ENCODE assay signal across 19 cellular contexts in genomic region chr5:56350030-56350594, GRCh38.
DNase-seq lines count a peak whose midpoint lies in the region; ATAC-seq, FAIRE-seq and TF ChIP-seq lines count a peak whose summit lies in the region.
"Had no signal": no experiment of that assay in that cellular context is flagged by ENCODE, and none has a peak within 500 bp of the region (broad histone marks: within the 10 kb centered on the region; RNA-seq: fewer than 3 reads in every experiment).

No MANE protein-coding gene starts in this region.

- H2AK5ac ChIP-seq in mesendoderm (ENCODE audit: low read length), result no peak overlapping the region

- no peak overlapping the region for H3K9ac ChIP-seq in K562 (ENCODE audit: insufficient read depth in 1 of 2, low read depth in 2 of 2, low read length in 2 of 2)
- no peak overlapping the region for H3K9ac ChIP-seq in mesendoderm (ENCODE audit: low read length)

- no peaks in the 10 kb centered on the region for H3K27me3 Mint-ChIP-seq in stimulated activated naive CD8-positive, alpha-beta T cell treated with anti-CD3 and anti-CD28 coated beads, Interleukin-15, Interleukin-2, amounts not matched to agents 100 ng/mL and 50 ng/mL, for 24 hours
- H3K27me3 Mint-ChIP-seq: naive thymus-derived CD4-positive, alpha-beta T cell had no signal

- no peaks in the 10 kb centered on the region for H3K36me3 Mint-ChIP-seq in stimulated activated naive CD8-positive, alpha-beta T cell treated with anti-CD3 and anti-CD28 coated beads, Interleukin-15, Interleukin-2, amounts not matched to agents 100 ng/mL and 50 ng/mL, for 24 hours (ENCODE audit: low read depth)

- TF ChIP-seq POLR2A in K562 (conservative IDR thresholded peaks at IDR 0.05), result no peak

- H3K27ac ChIP-seq in K562 (ENCODE audit: extremely low read depth, low read depth, low read length), result no peak overlapping the region
- H3K27ac ChIP-seq in mesendoderm (ENCODE audit: low read depth, low read length), result no peak overlapping the region
- no peak overlapping the region for H3K27ac ChIP-seq in WERI-Rb-1
- H3K27ac ChIP-seq: adrenal gland, tibial artery had no signal

- WGBS in K562 (ENCODE audit: insufficient coverage, low coverage, missing lambda C conversion rate), result 3% methylated on average over 3 of the region's 3 CpGs
- WGBS in mesendoderm (ENCODE audit: extremely low coverage, insufficient coverage, low lambda C conversion rate), result no CpG with 5 or more reads among the region's 3 CpGs

- FAIRE-seq in K562 (lab: Jason Lieb, UNC), result no peak
- FAIRE-seq: GM19239 had no signal

- CTCF ChIA-PET in K562 (lab: Yijun Ruan, JAX; ENCODE audit: low intra/inter-chr PET ratio), result no interaction called here

- H2BK5ac ChIP-seq in mesendoderm (ENCODE audit: low read length), result no peak overlapping the region

- BruUV-seq in K562 (replicated peaks; lab: Mats Ljungman, UMichigan), result no TSS peak

- H3K79me2 ChIP-seq in K562 (ENCODE audit: control insufficient read depth, insufficient read depth, low read length), result no peaks in the 10 kb centered on the region
- H3K79me2 ChIP-seq in mesendoderm (ENCODE audit: control insufficient read depth, insufficient read depth, low read length), result no peaks in the 10 kb centered on the region

- in situ Hi-C loops in K562 (cut with MboI), result no loop called here

- H3K4me1 Mint-ChIP-seq in stimulated activated naive CD8-positive, alpha-beta T cell treated with anti-CD3 and anti-CD28 coated beads, Interleukin-15, Interleukin-2, amounts not matched to agents 100 ng/mL and 50 ng/mL, for 24 hours (ENCODE audit: low read depth), result peaks cover 68% of the 10 kb centered on the region

- H3K9me3 ChIP-seq in K562 (replicated peaks; ENCODE audit: control insufficient read depth, insufficient read depth, low read depth, low read length), result no peaks in the 10 kb centered on the region
- no peaks in the 10 kb centered on the region for H3K9me3 ChIP-seq in WERI-Rb-1 (ENCODE audit: severe bottlenecking)
- H3K9me3 ChIP-seq: adrenal gland, tibial artery had no signal

- no peak overlapping the region for H2AFZ ChIP-seq in K562 (ENCODE audit: low read depth, low read length)

- no peak overlapping the region for H3K4me2 ChIP-seq in K562 (ENCODE audit: insufficient read depth, low read length)
- no peak overlapping the region for H3K4me2 ChIP-seq in mesendoderm (ENCODE audit: low read length)

- peaks cover 5% of the 10 kb centered on the region for H3K9me3 Mint-ChIP-seq in stimulated activated naive CD8-positive, alpha-beta T cell treated with anti-CD3 and anti-CD28 coated beads, Interleukin-15, Interleukin-2, amounts not matched to agents 100 ng/mL and 50 ng/mL, for 24 hours

- H3K4ac ChIP-seq in mesendoderm (ENCODE audit: low read depth, low read length), result no peak overlapping the region

- H3K23ac ChIP-seq in mesendoderm (ENCODE audit: low read length), result no peak overlapping the region

- H3K27me3 ChIP-seq in K562 (ENCODE audit: control insufficient read depth in 2 of 2, insufficient read depth in 2 of 2, low read length in 2 of 2) (peaks cover 2 to 12% of the 10 kb centered on the region in 2 experiments; a peak in 3 of 5 replicates), mesendoderm (ENCODE audit: insufficient read depth, low read length, poor library complexity) (no peaks in the 10 kb centered on the region), WERI-Rb-1 (ENCODE audit: insufficient read depth, low read depth, severe bottlenecking) (no peaks in the 10 kb centered on the region)
- H3K27me3 ChIP-seq: adrenal gland, tibial artery had no signal

- no peak for ATAC-seq in stimulated activated naive CD8-positive, alpha-beta T cell treated with anti-CD3 and anti-CD28 coated beads, Interleukin-15, Interleukin-2, amounts not matched to agents 100 U/mL and 50 U/mL, for 24 hours
- no peak for ATAC-seq in K562

- no peak overlapping the region for H2BK15ac ChIP-seq in mesendoderm (replicated peaks; ENCODE audit: low read depth)

- no peaks in the 10 kb centered on the region for H3K9me1 ChIP-seq in K562 (ENCODE audit: control insufficient read depth, insufficient read depth, low read length)

- no peak overlapping the region for H4K5ac ChIP-seq in mesendoderm (ENCODE audit: low read length)

- H3K56ac ChIP-seq in mesendoderm (ENCODE audit: low read length), result no peak overlapping the region

- DNase-seq in stimulated activated naive CD8-positive, alpha-beta T cell treated with anti-CD3 and anti-CD28 coated beads, Interleukin-15, Interleukin-2, amounts not matched to agents 100 U/mL and 50 U/mL, for 24 hours, result no peak
- DNase-seq in K562 (ENCODE audit: extremely low read depth in 1 of 4, low spot score in 3 of 4), result no peak
- DNase-seq in mesendoderm, result no peak
- no peak for DNase-seq in anterior cingulate cortex (lab: John Stamatoyannopoulos, UW)
- DNase-seq in WERI-Rb-1, result no peak
- no peak for DNase-seq in midbrain (lab: John Stamatoyannopoulos, UW)
- DNase-seq in activated CD4-positive, CD25-positive, alpha-beta regulatory T cell treated with anti-CD3 and anti-CD28 coated beads, Interleukin-2, amount 50 U/mL, for 72 hours, result no peak
- DNase-seq: head of caudate nucleus; naive thymus-derived CD4-positive, alpha-beta T cell; NCI-H2081; retina; RPMI8226; stimulated activated CD4-positive, alpha-beta T cell treated with anti-CD3 and anti-CD28 coated beads, Interleukin-2, amount 100 ng/mL, for 24 hours; stimulated activated CD8-positive, alpha-beta memory T cell treated with anti-CD3 and anti-CD28 coated beads, Interleukin-4, amount 100 ng/mL, for 48 hours had no signal

- TF ChIP-seq RAD21 in K562 (CRISPR knock-in tag; conservative IDR thresholded peaks at IDR 0.05 in 1 of 2, IDR thresholded peaks at IDR 0.05 in 1 of 2), result no peak

- H4K8ac ChIP-seq in mesendoderm (ENCODE audit: low read depth, low read length), result no peak overlapping the region

- H4K20me1 ChIP-seq in K562 (replicated peaks; ENCODE audit: control insufficient read depth, insufficient read depth, low read length), result no peaks in the 10 kb centered on the region

- H3K4me3 ChIP-seq in K562 (no peak overlapping the region), mesendoderm (ENCODE audit: low read length) (no peak overlapping the region), WERI-Rb-1 (ENCODE audit: low read depth, low read length) (no peak overlapping the region)
- H3K4me3 ChIP-seq: adrenal gland, coronary artery, tibial artery had no signal

- no peak for TF ChIP-seq EP300 in K562 (IDR thresholded peaks at IDR 0.05; ENCODE audit: low read length)

- peak overlapping the region; percentile 24 for H3K18ac ChIP-seq in mesendoderm (ENCODE audit: low read length)

- H3K27ac Mint-ChIP-seq in stimulated activated naive CD8-positive, alpha-beta T cell treated with anti-CD3 and anti-CD28 coated beads, Interleukin-15, Interleukin-2, amounts not matched to agents 100 ng/mL and 50 ng/mL, for 24 hours, result peak overlapping the region; percentile 79
- H3K27ac Mint-ChIP-seq: naive thymus-derived CD4-positive, alpha-beta T cell had no signal

- H3K36me3 ChIP-seq in K562 (ENCODE audit: control insufficient read depth, insufficient read depth, low read length) (no peaks in the 10 kb centered on the region), mesendoderm (ENCODE audit: control insufficient read depth, insufficient read depth, low read length) (no peaks in the 10 kb centered on the region), WERI-Rb-1 (no peaks in the 10 kb centered on the region)
- H3K36me3 ChIP-seq: adrenal gland, tibial artery had no signal

- H3K4me3 Mint-ChIP-seq in stimulated activated naive CD8-positive, alpha-beta T cell treated with anti-CD3 and anti-CD28 coated beads, Interleukin-15, Interleukin-2, amounts not matched to agents 100 ng/mL and 50 ng/mL, for 24 hours, result no peak overlapping the region
- H3K4me3 Mint-ChIP-seq: naive thymus-derived CD4-positive, alpha-beta T cell had no signal

- H3K79me1 ChIP-seq in mesendoderm (ENCODE audit: low read length), result no peaks in the 10 kb centered on the region

- POLR2A ChIA-PET in K562 (lab: Yijun Ruan, JAX), result interaction anchor here (0.7 to 1.8 kb wide), 4 partner anchors 11 to 824 kb away, joined by 3 to 4 read pairs (median 3); partner anchors contain the start of gene GPBP1

- no peak overlapping the region for H2BK120ac ChIP-seq in mesendoderm (ENCODE audit: low read depth, low read length)

- no peaks in the 10 kb centered on the region for H3K4me1 ChIP-seq in K562 (replicated peaks in 1 of 2; ENCODE audit: control insufficient read depth in 2 of 2, insufficient read depth in 2 of 2, low read length in 2 of 2)
- H3K4me1 ChIP-seq in mesendoderm (ENCODE audit: control insufficient read depth, low read depth, low read length), result no peaks in the 10 kb centered on the region

- intact Hi-C loops in K562 (cut with micrococcal nuclease), result no loop called here

- TF ChIP-seq CTCF in K562 (IDR thresholded peaks at IDR 0.05 in 2 of 3, conservative IDR thresholded peaks at IDR 0.05 in 1 of 3; ENCODE audit: insufficient read depth in 2 of 3, low read depth in 1 of 3, low read length in 3 of 3), result no peak
- no peak for TF ChIP-seq CTCF in WERI-Rb-1 (IDR thresholded peaks at IDR 0.05; ENCODE audit: low read depth, low read length)

TF ChIP-seq in K562, 482 proteins besides CTCF, POLR2A, EP300 and RAD21:
- TF ChIP-seq ZNF766 (CRISPR knock-in tag; conservative IDR thresholded peaks at IDR 0.05), result peak; percentile 67
- TF ChIP-seq CREBBP (IDR thresholded peaks at IDR 0.05; ENCODE audit: low read depth, low read length), result no peak
TF ChIP-seq in K562: peak in this region for 1.
